Comparison of ENCODE assay signal across 8 cellular contexts in the genomic region with DNA sequence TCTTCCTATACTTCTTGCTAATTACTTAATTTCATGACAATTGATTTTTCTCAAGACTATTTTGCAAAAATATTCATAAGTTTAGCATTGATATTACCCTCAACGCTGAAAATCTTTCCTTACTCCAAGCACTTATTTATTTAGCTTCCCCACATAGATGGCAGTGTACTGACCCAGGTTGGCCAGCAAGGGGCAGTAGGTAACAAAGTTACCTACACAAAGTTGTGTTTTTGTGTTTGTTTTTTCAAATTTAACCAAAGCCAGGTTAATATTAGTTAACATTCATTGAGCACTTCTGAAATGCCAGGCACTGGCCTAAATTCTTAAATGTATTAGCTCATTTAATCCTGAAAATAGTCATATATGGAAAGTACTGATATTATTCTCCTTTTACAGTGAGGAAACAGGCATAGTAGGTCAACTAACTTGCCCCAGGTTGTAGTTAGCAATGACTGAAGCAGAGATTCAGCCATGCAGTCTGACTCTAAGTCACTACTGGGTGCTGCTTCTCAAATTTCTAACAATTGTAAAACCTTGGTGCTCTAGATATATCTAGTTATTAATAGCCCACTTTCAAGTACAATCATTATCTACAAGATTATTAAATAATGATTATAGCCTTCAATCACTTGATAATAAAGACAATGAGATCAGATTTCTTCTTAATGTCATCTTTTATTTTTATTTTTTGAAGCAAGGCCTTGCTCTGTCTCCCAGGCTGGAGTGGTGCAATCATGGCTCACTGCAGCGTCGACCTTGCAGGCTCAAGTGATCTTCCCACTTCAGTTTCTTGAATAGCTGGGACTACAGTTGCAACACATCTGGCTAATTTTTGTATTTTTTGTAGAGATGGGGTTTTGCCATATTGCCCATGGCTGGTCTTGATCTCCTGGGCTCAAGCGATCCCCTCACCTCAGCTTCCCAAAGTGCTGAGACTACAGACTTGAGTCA. TPM values are rescaled to one million over a fixed set of nuclear protein-coding genes. Genes with fewer than 3 reads are reported as not detected.
DNase-seq lines count a peak whose midpoint lies in the region; ATAC-seq, FAIRE-seq and TF ChIP-seq lines count a peak whose summit lies in the region.

No MANE protein-coding gene starts in this region.

- intact Hi-C loops in natural killer cell (cut with micrococcal nuclease), result loop anchor here (1.0 kb wide), 2 partner anchors 54 to 230 kb away; no protein-coding TSS in a partner anchor

- no peak overlapping the region for H2BK15ac ChIP-seq in neuronal stem cell (ENCODE audit: low read length)

- H3K9me3 ChIP-seq in SU-DHL-6 (ENCODE audit: insufficient read depth, low read length), result no peaks in the 10 kb centered on the region
- peaks cover 18% of the 10 kb centered on the region for H3K9me3 ChIP-seq in endodermal cell (ENCODE audit: control insufficient read depth, low read length)
- H3K9me3 ChIP-seq in neuronal stem cell (replicated peaks in 1 of 2; ENCODE audit: control insufficient read depth in 2 of 2, insufficient read depth in 1 of 2, low read depth in 1 of 2, low read length in 2 of 2), result peaks cover 0 to 6% of the 10 kb centered on the region in 2 donors

- H4K91ac ChIP-seq in neuronal stem cell (ENCODE audit: low read depth, low read length, poor library complexity), result no peak overlapping the region

- H3K27me3 ChIP-seq in SU-DHL-6 (ENCODE audit: low read length) (no peaks in the 10 kb centered on the region), endodermal cell (ENCODE audit: control insufficient read depth, insufficient read depth, low read length, poor library complexity, severe bottlenecking) (peaks cover 22% of the 10 kb centered on the region), neuronal stem cell (ENCODE audit: control insufficient read depth in 3 of 3, insufficient read depth in 3 of 3, low read depth in 1 of 3, low read length in 3 of 3) (no peaks in the 10 kb centered on the region)

- no peak overlapping the region for H3K9ac ChIP-seq in SU-DHL-6 (ENCODE audit: low read length)
- H3K9ac ChIP-seq in endodermal cell (ENCODE audit: extremely low read depth, low read length, poor library complexity, severe bottlenecking), result no peak overlapping the region
- no peak overlapping the region for H3K9ac ChIP-seq in neuronal stem cell (ENCODE audit: low read depth, low read length, poor library complexity)

- H4K8ac ChIP-seq in neuronal stem cell (ENCODE audit: low read depth, low read length), result no peak overlapping the region

- H3K27ac Mint-ChIP-seq in endodermal cell (no peak overlapping the region), natural killer cell (no peak overlapping the region)

- H3K4me1 ChIP-seq in endodermal cell (ENCODE audit: control insufficient read depth, insufficient read depth, low read length) (no peaks in the 10 kb centered on the region), neuronal stem cell (ENCODE audit: control insufficient read depth in 2 of 2, insufficient read depth in 1 of 2, low read depth in 1 of 2, low read length in 2 of 2) (no peaks in the 10 kb centered on the region)

- H3K4ac ChIP-seq in neuronal stem cell (ENCODE audit: low read length), result no peak overlapping the region

- no peak overlapping the region for H3K14ac ChIP-seq in neuronal stem cell (ENCODE audit: low read length)

- H3K36me3 Mint-ChIP-seq in endodermal cell (ENCODE audit: low read depth) (no peaks in the 10 kb centered on the region), natural killer cell (no peaks in the 10 kb centered on the region)

- H3K79me1 ChIP-seq in neuronal stem cell (ENCODE audit: low read depth, low read length), result no peaks in the 10 kb centered on the region

- no peaks in the 10 kb centered on the region for H3K79me2 ChIP-seq in SU-DHL-6 (ENCODE audit: insufficient read depth, low read length)

- H3K9me3 Mint-ChIP-seq in endodermal cell (peaks cover 32% of the 10 kb centered on the region), natural killer cell (no peaks in the 10 kb centered on the region)

- FAIRE-seq in HTR-8/SVneo (lab: Jason Lieb, UNC), result no peak

- 80 to 81% methylated on average over 2 to 4 of the region's 4 CpGs for WGBS in endodermal cell (ENCODE audit: insufficient coverage in 1 of 2, insufficient read length in 1 of 2), 2 experiments
- no CpG with 5 or more reads among the region's 4 CpGs for WGBS in neuronal stem cell (ENCODE audit: extremely low coverage in 2 of 2, insufficient read length in 2 of 2, insufficient replicate concordance in 1 of 2), 2 donors

- no peak overlapping the region for H3K23ac ChIP-seq in neuronal stem cell (ENCODE audit: low read depth, low read length, poor library complexity)

- no peak overlapping the region for H2BK120ac ChIP-seq in neuronal stem cell (ENCODE audit: low read depth, low read length)

- no peaks in the 10 kb centered on the region for H4K20me1 ChIP-seq in SU-DHL-6 (ENCODE audit: low read depth, low read length)

- peak; percentile 49 for DNase-seq in stimulated activated CD4-positive, alpha-beta T cell treated with anti-CD3 and anti-CD28 coated beads, Interleukin-15, amount 100 ng/mL, for 24 hours
- DNase-seq in stimulated activated CD4-positive, alpha-beta T cell treated with anti-CD3 and anti-CD28 coated beads, Interleukin-12 subunit alpha, Interleukin-12 subunit beta, amount 100 ng/mL, for 4 hours, result no peak
- DNase-seq in HTR-8/SVneo (ENCODE audit: insufficient read length, low spot score), result peak; percentile 21
- peak; percentile 58 for DNase-seq in endodermal cell
- no peak for DNase-seq in natural killer cell
- no peak for DNase-seq in DMS114 treated with DMSO at 0.1 percent for 48 hours (lab: John Stamatoyannopoulos, UW; ENCODE audit: unreplicated experiment)
- no peak for DNase-seq in neuronal stem cell (ENCODE audit: low spot score)

- H3K4me3 ChIP-seq in SU-DHL-6 (ENCODE audit: insufficient read depth, low read length, poor library complexity, severe bottlenecking), result no peak overlapping the region
- H3K4me3 ChIP-seq in endodermal cell (ENCODE audit: low read length), result no peak overlapping the region
- no peak overlapping the region for H3K4me3 ChIP-seq in neuronal stem cell (ENCODE audit: low read length in 2 of 2)

- no peak overlapping the region for H2AK5ac ChIP-seq in neuronal stem cell (ENCODE audit: low read depth, low read length)

- no peaks in the 10 kb centered on the region for H3F3A ChIP-seq in SU-DHL-6 (ENCODE audit: insufficient read depth)

- H2AFZ ChIP-seq in SU-DHL-6 (ENCODE audit: low read depth, low read length, severe bottlenecking) (no peak overlapping the region), neuronal stem cell (ENCODE audit: low read length) (no peak overlapping the region)

- no peak overlapping the region for H2BK12ac ChIP-seq in neuronal stem cell (ENCODE audit: low read length)

- no peak overlapping the region for H2BK5ac ChIP-seq in neuronal stem cell (ENCODE audit: low read length)

- TF ChIP-seq CTCF in SU-DHL-6 (IDR thresholded peaks at IDR 0.05; ENCODE audit: insufficient read depth, low read length, poor library complexity, severe bottlenecking), result peak; percentile 95
- peak; percentile 93 for TF ChIP-seq CTCF in endodermal cell (conservative IDR thresholded peaks at IDR 0.05)
- TF ChIP-seq CTCF in natural killer cell (IDR thresholded peaks at IDR 0.05), result peak; percentile 88

- H3K4me1 Mint-ChIP-seq in endodermal cell (peaks cover 2% of the 10 kb centered on the region), natural killer cell (peaks cover 2 to 3% of the 10 kb centered on the region in 2 donors)

- no peaks in the 10 kb centered on the region for H3K9me2 ChIP-seq in SU-DHL-6 (replicated peaks; ENCODE audit: insufficient read depth, low read length)

- H3K4me3 Mint-ChIP-seq in endodermal cell (no peak overlapping the region), natural killer cell (no peak overlapping the region)

- H3K18ac ChIP-seq in neuronal stem cell (ENCODE audit: low read length), result no peak overlapping the region

- H3K36me3 ChIP-seq in SU-DHL-6 (ENCODE audit: low read length), result no peaks in the 10 kb centered on the region
- H3K36me3 ChIP-seq in endodermal cell (ENCODE audit: control insufficient read depth, insufficient read depth, low read length), result no peaks in the 10 kb centered on the region
- H3K36me3 ChIP-seq in neuronal stem cell (replicated peaks in 1 of 2; ENCODE audit: control insufficient read depth in 2 of 2, insufficient read depth in 2 of 2, low read length in 2 of 2), result no peaks in the 10 kb centered on the region

- H3K27me3 Mint-ChIP-seq in endodermal cell (ENCODE audit: insufficient read depth) (peaks cover 41% of the 10 kb centered on the region), natural killer cell (ENCODE audit: low read depth in 2 of 2) (no peaks in the 10 kb centered on the region)

- H3K4me2 ChIP-seq in SU-DHL-6 (ENCODE audit: low read depth, low read length, poor library complexity, severe bottlenecking) (no peak overlapping the region), neuronal stem cell (ENCODE audit: insufficient read depth, low read length, poor library complexity, severe bottlenecking) (no peak overlapping the region)

- peak; percentile 63 to 84 (median 79) for ATAC-seq in natural killer cell

- no peak overlapping the region for H3K27ac ChIP-seq in SU-DHL-6 (ENCODE audit: low read depth, low read length)
- H3K27ac ChIP-seq in endodermal cell (ENCODE audit: low read depth, low read length), result no peak overlapping the region
- no peak overlapping the region for H3K27ac ChIP-seq in neuronal stem cell (replicated peaks; ENCODE audit: low read length)

RNA-seq across cellular contexts. Expression of a gene that starts 5.8 kb away (rescaled TPM):
- 10 to 100 TPM; 46.4 to 48.9 TPM for total RNA-seq in endodermal cell
- 47.9 TPM for polyA plus RNA-seq in endodermal cell (2013, experiment 1 of 2)
- polyA plus RNA-seq in endodermal cell (2013, experiment 2 of 2), result 44.2 TPM
- total RNA-seq in natural killer cell, result 10 to 100 TPM in 1 of 3 donors, 1 to 10 TPM in 2; 8.7 to 10.8 (median 9.2) TPM
- polyA plus RNA-seq in neuronal stem cell (2013, experiment 1 of 2), result 84.3 TPM
- polyA plus RNA-seq in neuronal stem cell (2013, experiment 2 of 2), result 85.9 TPM

RNA-seq across cellular contexts. Expression of a gene that starts 31.8 kb away (rescaled TPM):
- total RNA-seq in endodermal cell (1 to 10 TPM; 3.3 to 3.4 TPM), natural killer cell (10 to 100 TPM; 28.2 to 32.4 (median 31.2) TPM)
- polyA plus RNA-seq in endodermal cell (2013, experiment 1 of 2), result 6.3 TPM
- polyA plus RNA-seq in endodermal cell (2013, experiment 2 of 2), result 6.3 TPM
- 6.4 TPM for polyA plus RNA-seq in neuronal stem cell (2013, experiment 1 of 2)
- polyA plus RNA-seq in neuronal stem cell (2013, experiment 2 of 2), result 6.4 TPM

Comparison
In these comparisons a context has a peak if more than half of its experiments do, and no peak if none do; other contexts are left out.
1. DNase-seq: peak in stimulated activated CD4-positive, alpha-beta T cell treated with anti-CD3 and anti-CD28 coated beads, Interleukin-15, amount 100 ng/mL, for 24 hours (single experiment), HTR-8/SVneo (single experiment) and endodermal cell (single experiment); none in stimulated activated CD4-positive, alpha-beta T cell treated with anti-CD3 and anti-CD28 coated beads, Interleukin-12 subunit alpha, Interleukin-12 subunit beta, amount 100 ng/mL, for 4 hours (single experiment), natural killer cell (single experiment), DMS114 treated with DMSO at 0.1 percent for 48 hours (single experiment) and neuronal stem cell (single experiment).
2. RNA of a gene that starts 5.8 kb away (total RNA-seq): 46.4 to 48.9 TPM in endodermal cell; 8.7 to 10.8 TPM in natural killer cell; every median in the first group is over 4 times any median in the second.
3. RNA of a gene that starts 31.8 kb away (total RNA-seq): 28.2 to 32.4 TPM in natural killer cell; 3.3 to 3.4 TPM in endodermal cell; every median in the first group is over 4 times any median in the second.
4. Peak in every context shown above with its lines, with median percentiles within 50 percentile points of each other: CTCF ChIP-seq.